In genomic region chr21:28402616-28402989, GRCh38 we compare ENCODE assay signal across 23 cellular contexts.
DNase-seq lines count a peak whose midpoint lies in the region; ATAC-seq and TF ChIP-seq lines count a peak whose summit lies in the region.
"Had no signal": no experiment of that assay in that cellular context is flagged by ENCODE, and none has a peak within 500 bp of the region (broad histone marks: within the 10 kb centered on the region; RNA-seq: fewer than 3 reads in every experiment).

No MANE protein-coding gene starts in this region.

- no peak overlapping the region for H3K27ac Mint-ChIP-seq in progenitor cell of endocrine pancreas

- H3K9ac ChIP-seq in PC-3 (ENCODE audit: low read length) = no peak overlapping the region
- H3K9ac ChIP-seq in smooth muscle cell (ENCODE audit: low read depth) = no peak overlapping the region
- H3K9ac ChIP-seq in trophoblast cell (ENCODE audit: low read length) = no peak overlapping the region
- H3K9ac ChIP-seq: BLaER1 had no signal

- H2AK5ac ChIP-seq in trophoblast cell (ENCODE audit: low read length) = no peak overlapping the region

- H3K4me2 ChIP-seq in PC-3 (ENCODE audit: low read length) = peak overlapping the region; percentile 49
- no peak overlapping the region for H3K4me2 ChIP-seq in smooth muscle cell
- H3K4me2 ChIP-seq in trophoblast cell (ENCODE audit: low read length) = no peak overlapping the region
- H3K4me2 ChIP-seq: BLaER1 had no signal

- no TSS peak for BruUV-seq in PC-3 (replicated peaks; lab: Mats Ljungman, UMichigan)

- H3K9me3 Mint-ChIP-seq in progenitor cell of endocrine pancreas (ENCODE audit: low read depth) = peaks cover 8% of the 10 kb centered on the region

- CTCF ChIA-PET in PC-3 (lab: Charles Lee) = no interaction called here

- H3K9me3 ChIP-seq in PC-3 (ENCODE audit: low read length) (no peaks in the 10 kb centered on the region), smooth muscle cell (replicated peaks; ENCODE audit: low read depth) (no peaks in the 10 kb centered on the region), trophoblast cell (ENCODE audit: insufficient read depth, low read depth, low read length) (no peaks in the 10 kb centered on the region)
- H3K9me3 ChIP-seq: MG63 had no signal

- 0 out of 2 replicates have a peak, but pooled peaks cover 3% of the 10 kb centered on the region for H3K9me2 ChIP-seq in PC-3 (replicated peaks; ENCODE audit: low read length)

- H3K27ac ChIP-seq in PC-3 (ENCODE audit: low read length) (peak overlapping the region; percentile 37), smooth muscle cell (ENCODE audit: low read depth) (no peak overlapping the region), trophoblast cell (ENCODE audit: low read depth, low read length) (no peak overlapping the region)
- H3K27ac ChIP-seq: 22Rv1, BLaER1 had no signal

- H3K4me3 Mint-ChIP-seq in progenitor cell of endocrine pancreas (ENCODE audit: low read depth) = no peak overlapping the region
- H3K4me3 Mint-ChIP-seq: CD4-positive, CD25-positive, alpha-beta regulatory T cell had no signal

- no peak overlapping the region for H4K8ac ChIP-seq in trophoblast cell (ENCODE audit: low read depth, low read length)

- POLR2A ChIA-PET in PC-3 (lab: Charles Lee; ENCODE audit: unreplicated experiment) = no interaction called here

- intact Hi-C loops in PC-3 (cut with micrococcal nuclease) = no loop called here

- WGBS in smooth muscle cell (ENCODE audit: low lambda C conversion rate) = 64% methylated on average over 1 of the region's 1 CpG
- no CpG with 5 or more reads among the region's 1 CpG for WGBS in trophoblast cell (ENCODE audit: extremely low coverage, insufficient coverage, insufficient read length)

- H3K79me1 ChIP-seq in trophoblast cell (ENCODE audit: low read length) = no peaks in the 10 kb centered on the region

- no peak overlapping the region for H2BK5ac ChIP-seq in trophoblast cell (ENCODE audit: low read depth, low read length, poor library complexity)

- H3K4me1 Mint-ChIP-seq in progenitor cell of endocrine pancreas (ENCODE audit: low read depth) = no peaks in the 10 kb centered on the region
- H3K4me1 Mint-ChIP-seq: CD4-positive, CD25-positive, alpha-beta regulatory T cell had no signal

- H3K4me1 ChIP-seq in PC-3 (ENCODE audit: insufficient read depth, low read length) (peaks cover 6% of the 10 kb centered on the region), smooth muscle cell (ENCODE audit: low read depth) (no peaks in the 10 kb centered on the region), trophoblast cell (ENCODE audit: control insufficient read depth in 1 of 2, insufficient read depth in 2 of 2, low read length in 2 of 2) (no peaks in the 10 kb centered on the region)
- H3K4me1 ChIP-seq: BLaER1 had no signal

- H3K18ac ChIP-seq in trophoblast cell (ENCODE audit: low read length) = no peak overlapping the region

- H3K23ac ChIP-seq in trophoblast cell (ENCODE audit: low read length) = no peak overlapping the region

- H3F3A ChIP-seq in PC-3 (ENCODE audit: low read length, unreplicated experiment) (no peaks in the 10 kb centered on the region), smooth muscle cell (ENCODE audit: low read depth) (no peaks in the 10 kb centered on the region)

- DNase-seq in DMS53 (lab: John Stamatoyannopoulos, UW) (peak; percentile 41), DMS53 treated with DMSO at 0.1 percent for 48 hours (lab: John Stamatoyannopoulos, UW; ENCODE audit: unreplicated experiment) (no peak), PC-3 (peak; percentile 55), fibroblast of pulmonary artery (ENCODE audit: low read depth) (peak; percentile 6), smooth muscle cell (lab: John Stamatoyannopoulos, UW; ENCODE audit: unreplicated experiment) (no peak), DMS79 treated with DMSO at 0.1 percent for 48 hours (lab: John Stamatoyannopoulos, UW) (no peak), progenitor cell of endocrine pancreas (ENCODE audit: low spot score, unreplicated experiment) (no peak), trophoblast cell (no peak)
- DNase-seq: ACHN; CD4-positive, CD25-positive, alpha-beta regulatory T cell; DMS153; EL; KBM-7; MG63; NCI-H1105 treated with DMSO at 0.1 percent for 48 hours; NCI-H446; NCI-H526; NCI-H82; Right ventricle myocardium superior; RPMI8226 had no signal

- H2BK12ac ChIP-seq in trophoblast cell (ENCODE audit: low read length) = no peak overlapping the region

- no peak overlapping the region for H3K4ac ChIP-seq in trophoblast cell (ENCODE audit: low read depth, low read length)

- H2BK120ac ChIP-seq in trophoblast cell (ENCODE audit: insufficient read depth, low read length, poor library complexity) = no peak overlapping the region

- TF ChIP-seq CTCF in PC-3 (conservative IDR thresholded peaks at IDR 0.05; ENCODE audit: low read depth, low read length) = no peak
- TF ChIP-seq CTCF in fibroblast of pulmonary artery (IDR thresholded peaks at IDR 0.05; ENCODE audit: low read length, missing control alignments) = no peak
- TF ChIP-seq CTCF in smooth muscle cell (IDR thresholded peaks at IDR 0.05; ENCODE audit: borderline replicate concordance, insufficient read depth, poor library complexity, severe bottlenecking) = no peak
- no peak for TF ChIP-seq CTCF in progenitor cell of endocrine pancreas (IDR thresholded peaks at IDR 0.05; ENCODE audit: unreplicated experiment)

- H3K36me3 ChIP-seq in PC-3 (ENCODE audit: low read depth, low read length) (no peaks in the 10 kb centered on the region), smooth muscle cell (ENCODE audit: low read depth) (no peaks in the 10 kb centered on the region), trophoblast cell (ENCODE audit: control insufficient read depth in 1 of 2, insufficient read depth in 2 of 2, low read length in 2 of 2) (no peaks in the 10 kb centered on the region)
- H3K36me3 ChIP-seq: BLaER1 had no signal

- H3K27me3 ChIP-seq in PC-3 (ENCODE audit: low read length) (no peaks in the 10 kb centered on the region), smooth muscle cell (ENCODE audit: low read depth) (no peaks in the 10 kb centered on the region), trophoblast cell (ENCODE audit: insufficient read depth, low read length) (no peaks in the 10 kb centered on the region)
- H3K27me3 ChIP-seq: BLaER1, MG63 had no signal

- no peaks in the 10 kb centered on the region for H3K27me3 Mint-ChIP-seq in progenitor cell of endocrine pancreas
- H3K27me3 Mint-ChIP-seq: CD4-positive, CD25-positive, alpha-beta regulatory T cell had no signal

- H3K36me3 Mint-ChIP-seq in progenitor cell of endocrine pancreas (ENCODE audit: insufficient read depth) = no peaks in the 10 kb centered on the region
- H3K36me3 Mint-ChIP-seq: CD4-positive, CD25-positive, alpha-beta regulatory T cell had no signal

- peak; percentile 77 for ATAC-seq in PC-3
- ATAC-seq: HCT116 had no signal

- H3K4me3 ChIP-seq in PC-3 (ENCODE audit: low read length) = no peak overlapping the region
- H3K4me3 ChIP-seq in fibroblast of pulmonary artery (replicated peaks; ENCODE audit: low read depth, low read length) = no peak overlapping the region
- no peak overlapping the region for H3K4me3 ChIP-seq in smooth muscle cell
- no peak overlapping the region for H3K4me3 ChIP-seq in trophoblast cell (ENCODE audit: low read depth, low read length)
- H3K4me3 ChIP-seq: BLaER1, MG63 had no signal

- H2AFZ ChIP-seq in PC-3 (ENCODE audit: low read length) (peak overlapping the region; percentile 75; the same call in 1 of the 2 replicates), smooth muscle cell (ENCODE audit: low read depth) (peak overlapping the region; percentile 54), trophoblast cell (ENCODE audit: insufficient read depth, low read length, poor library complexity) (no peak overlapping the region)

- no peak overlapping the region for H4K91ac ChIP-seq in trophoblast cell (ENCODE audit: low read depth, low read length)

- H4K20me1 ChIP-seq in PC-3 (ENCODE audit: low read length) = no peaks in the 10 kb centered on the region
- H4K20me1 ChIP-seq in smooth muscle cell (ENCODE audit: low read depth) = no peaks in the 10 kb centered on the region
- H4K20me1 ChIP-seq: BLaER1 had no signal

- no peaks in the 10 kb centered on the region for H3K79me2 ChIP-seq in PC-3 (ENCODE audit: low read length)
- no peaks in the 10 kb centered on the region for H3K79me2 ChIP-seq in smooth muscle cell (ENCODE audit: low read depth)
- no peaks in the 10 kb centered on the region for H3K79me2 ChIP-seq in trophoblast cell (ENCODE audit: control insufficient read depth, insufficient read depth, low read length, poor library complexity)

- no peak overlapping the region for H4K12ac ChIP-seq in trophoblast cell (ENCODE audit: low read depth, low read length)

- H3K14ac ChIP-seq in trophoblast cell (ENCODE audit: low read length) = no peak overlapping the region

Comparison
In these comparisons a context has a peak if more than half of its experiments do, and no peak if none do; other contexts are left out.
1. DNase-seq: peak in DMS53 (single experiment), PC-3 (single experiment) and fibroblast of pulmonary artery (single experiment); none in DMS53 treated with DMSO at 0.1 percent for 48 hours (single experiment), smooth muscle cell (single experiment), DMS79 treated with DMSO at 0.1 percent for 48 hours (single experiment), progenitor cell of endocrine pancreas (single experiment) and trophoblast cell (0 of 2).